23 cellular contexts compared by ENCODE assay signal in genomic region chrX:11424903-11425674, GRCh38.
DNase-seq lines count a peak whose midpoint lies in the region; ATAC-seq, FAIRE-seq and TF ChIP-seq lines count a peak whose summit lies in the region.
"Had no signal": no experiment of that assay in that cellular context is flagged by ENCODE, and none has a peak within 500 bp of the region (broad histone marks: within the 10 kb centered on the region; RNA-seq: fewer than 3 reads in every experiment).

No MANE protein-coding gene starts in this region.

- TF ChIP-seq POLR2A in K562 (conservative IDR thresholded peaks at IDR 0.05) (no peak), thyroid gland (IDR thresholded peaks at IDR 0.05) (no peak), uterus (IDR thresholded peaks at IDR 0.05) (no peak)

- H3K9me3 ChIP-seq in K562 (replicated peaks; ENCODE audit: control insufficient read depth, insufficient read depth, low read depth, low read length) (no peaks in the 10 kb centered on the region), muscle layer of duodenum (ENCODE audit: control insufficient read depth in 1 of 2, low read length in 2 of 2) (no peaks in the 10 kb centered on the region), thyroid gland (no peaks in the 10 kb centered on the region), A673 (ENCODE audit: low read depth, low read length, poor library complexity, severe bottlenecking) (no peaks in the 10 kb centered on the region), uterus (no peaks in the 10 kb centered on the region)

- WGBS in K562 (ENCODE audit: insufficient coverage, low coverage, missing lambda C conversion rate): 2% methylated on average over 7 of the region's 7 CpGs
- WGBS in thyroid gland, 2 donors: 54 to 64% methylated on average over 7 of the region's 7 CpGs

- in situ Hi-C loops in K562 (cut with MboI): no loop called here

- H3K27ac ChIP-seq in K562 (ENCODE audit: extremely low read depth, low read depth, low read length) (peak overlapping the region; percentile 92), muscle layer of duodenum (ENCODE audit: low read length) (peak overlapping the region; percentile 36), thyroid gland (peak overlapping the region in 2 of 3 donors; percentile 88 to 96), A673 (ENCODE audit: low read depth, low read length, poor library complexity, severe bottlenecking) (no peak overlapping the region), uterus (no peak overlapping the region)

- TF ChIP-seq CTCF in LNCaP clone FGC (IDR thresholded peaks at IDR 0.05; ENCODE audit: control insufficient read depth, extremely low read depth, insufficient read depth) (no peak), K562 (IDR thresholded peaks at IDR 0.05 in 2 of 3, conservative IDR thresholded peaks at IDR 0.05 in 1 of 3; ENCODE audit: insufficient read depth in 2 of 3, low read depth in 1 of 3, low read length in 3 of 3) (no peak), thyroid gland (IDR thresholded peaks at IDR 0.05) (no peak), A673 (conservative IDR thresholded peaks at IDR 0.05; ENCODE audit: low read depth, low read length) (no peak), uterus (IDR thresholded peaks at IDR 0.05) (no peak)

- CTCF ChIA-PET in K562 (lab: Yijun Ruan, JAX; ENCODE audit: low intra/inter-chr PET ratio): no interaction called here
- CTCF ChIA-PET in A673 (lab: Charles Lee): no interaction called here

- FAIRE-seq in K562 (lab: Jason Lieb, UNC): no peak
- no peak for FAIRE-seq in GM19239 (lab: Jason Lieb, UNC)
- FAIRE-seq: G401.6, GM12892, HTR-8/SVneo had no signal

- DNase-seq in LNCaP clone FGC (ENCODE audit: low read depth) (no peak), K562 (ENCODE audit: extremely low read depth in 1 of 4, low spot score in 3 of 4) (no peak), thyroid gland (no peak), A673 (ENCODE audit: low spot score) (no peak), uterus (no peak), GM19239 (ENCODE audit: insufficient read length, low spot score) (no peak)
- DNase-seq: Calu3; CD8-positive, alpha-beta T cell; DMS153; Karpas-422; NCI-H1092; NCI-H1436; NCI-H187 treated with DMSO at 0.1 percent for 48 hours; NCI-H2227 treated with DMSO at 0.1 percent for 48 hours; NCI-H510A; NCI-H748 treated with DMSO at 0.1 percent for 48 hours had no signal

- no peaks in the 10 kb centered on the region for H4K20me1 ChIP-seq in K562 (replicated peaks; ENCODE audit: control insufficient read depth, insufficient read depth, low read length)

- BruUV-seq in K562 (replicated peaks; lab: Mats Ljungman, UMichigan) (no TSS peak), A673 (replicated peaks; lab: Mats Ljungman, UMichigan) (no TSS peak)

- H2AFZ ChIP-seq in K562 (ENCODE audit: low read depth, low read length): peak overlapping the region; percentile 0; the same call in 1 of the 2 replicates

- no peak for TF ChIP-seq EP300 in K562 (IDR thresholded peaks at IDR 0.05; ENCODE audit: low read length)

- POLR2A ChIA-PET in K562 (lab: Yijun Ruan, JAX) (interaction anchor here (0.6 to 2.0 kb wide), 8 partner anchors 12 to 71 kb away, joined by 3 to 10 read pairs (median 4); no protein-coding TSS in a partner anchor), A673 (lab: Charles Lee; ENCODE audit: low non-redundant PET) (no interaction called here)

- no peaks in the 10 kb centered on the region for H3K27me3 ChIP-seq in K562 (ENCODE audit: control insufficient read depth in 2 of 2, insufficient read depth in 2 of 2, low read length in 2 of 2)
- no peaks in the 10 kb centered on the region for H3K27me3 ChIP-seq in muscle layer of duodenum (ENCODE audit: low read depth, low read length)
- H3K27me3 ChIP-seq in thyroid gland: no peaks in the 10 kb centered on the region
- peaks cover 21% of the 10 kb centered on the region for H3K27me3 ChIP-seq in A673 (replicated peaks; ENCODE audit: insufficient read depth, low read depth, low read length, poor library complexity)
- H3K27me3 ChIP-seq in uterus: no peaks in the 10 kb centered on the region

- no peaks in the 10 kb centered on the region for H3K9me1 ChIP-seq in K562 (ENCODE audit: control insufficient read depth, insufficient read depth, low read length)

- H3K36me3 ChIP-seq in K562 (ENCODE audit: control insufficient read depth, insufficient read depth, low read length) (peaks cover 21% of the 10 kb centered on the region; the same call in 2 of the 3 replicates), muscle layer of duodenum (ENCODE audit: control insufficient read depth in 1 of 2, insufficient read depth in 2 of 2, low read length in 2 of 2) (no peaks in the 10 kb centered on the region), thyroid gland (no peaks in the 10 kb centered on the region), A673 (ENCODE audit: insufficient read depth, low read length, poor library complexity, severe bottlenecking) (no peaks in the 10 kb centered on the region), uterus (no peaks in the 10 kb centered on the region)
- H3K36me3 ChIP-seq: BLaER1 treated with 17β-estradiol and CSF1 and Interleukin-3, amounts not matched to agents 10 nM and 100 nM had no signal

- no peak for TF ChIP-seq RAD21 in K562 (CRISPR knock-in tag; conservative IDR thresholded peaks at IDR 0.05 in 1 of 2, IDR thresholded peaks at IDR 0.05 in 1 of 2)

- H3K79me2 ChIP-seq in K562 (ENCODE audit: control insufficient read depth, insufficient read depth, low read length): peaks cover 81% of the 10 kb centered on the region

- no peak for ATAC-seq in K562
- ATAC-seq: CD8-positive, alpha-beta T cell; Panc1; SK-N-SH treated with all-trans-retinoic acid at 6 μM for 48 hours had no signal

- H3K4me1 ChIP-seq in K562 (replicated peaks in 1 of 2; ENCODE audit: control insufficient read depth in 2 of 2, insufficient read depth in 2 of 2, low read length in 2 of 2): peaks cover 14 to 55% of the 10 kb centered on the region in 2 experiments
- H3K4me1 ChIP-seq in muscle layer of duodenum (ENCODE audit: control insufficient read depth in 1 of 2, insufficient read depth in 2 of 2, low read length in 2 of 2): peaks cover 6 to 7% of the 10 kb centered on the region in 2 donors
- peaks cover 16 to 19% of the 10 kb centered on the region in 2 donors for H3K4me1 ChIP-seq in thyroid gland
- H3K4me1 ChIP-seq in A673 (ENCODE audit: insufficient read depth, low read length, poor library complexity, severe bottlenecking): no peaks in the 10 kb centered on the region
- no peaks in the 10 kb centered on the region for H3K4me1 ChIP-seq in uterus

- H3K4me2 ChIP-seq in K562 (ENCODE audit: insufficient read depth, low read length): peak overlapping the region; percentile 96
- H3K4me2 ChIP-seq: BLaER1 treated with 17β-estradiol and CSF1 and Interleukin-3, amounts not matched to agents 10 nM and 100 nM had no signal

- H3K4me3 ChIP-seq in LNCaP clone FGC (ENCODE audit: low read depth, low read length): peak overlapping the region; percentile 75
- H3K4me3 ChIP-seq in K562: peak overlapping the region; percentile 74
- H3K4me3 ChIP-seq in muscle layer of duodenum (ENCODE audit: low read depth in 1 of 2, low read length in 2 of 2): no peak overlapping the region
- peak overlapping the region in 1 of 3 donors; percentile 3 for H3K4me3 ChIP-seq in thyroid gland (replicated peaks in 1 of 3)
- H3K4me3 ChIP-seq in A673 (ENCODE audit: low read depth, low read length, poor library complexity, severe bottlenecking): no peak overlapping the region
- no peak overlapping the region for H3K4me3 ChIP-seq in uterus
- H3K4me3 ChIP-seq: BLaER1 treated with 17β-estradiol and CSF1 and Interleukin-3, amounts not matched to agents 10 nM and 100 nM had no signal

- intact Hi-C loops in K562 (cut with micrococcal nuclease): no loop called here
- intact Hi-C loops in thyroid gland (cut with DNase I): no loop called here
- intact Hi-C loops in A673 (cut with micrococcal nuclease; ENCODE audit: unreplicated experiment): no loop called here
- intact Hi-C loops in uterus (cut with DNase I; ENCODE audit: low total_unique reads): no loop called here

- peak overlapping the region in 1 of 2 experiments; percentile 92; a peak in 2 of 4 replicates for H3K9ac ChIP-seq in K562 (ENCODE audit: insufficient read depth in 1 of 2, low read depth in 2 of 2, low read length in 2 of 2)
- H3K9ac ChIP-seq: BLaER1 treated with 17β-estradiol and CSF1 and Interleukin-3, amounts not matched to agents 10 nM and 100 nM had no signal

TF ChIP-seq in K562, 482 proteins besides CTCF, POLR2A, EP300 and RAD21 (continues in another document):
- TF ChIP-seq POLR2G (IDR thresholded peaks at IDR 0.05; ENCODE audit: low read depth, low read length) (peak; percentile 11; the same call in 1 of the 2 replicates), ZNF347 (CRISPR knock-in tag; IDR thresholded peaks at IDR 0.05; ENCODE audit: low read depth) (no peak), SOX6 (IDR thresholded peaks at IDR 0.05) (0 out of 2 replicates have a peak, but pooled peaks have one; percentile 7), HDAC8 (tag; IDR thresholded peaks at IDR 0.05) (no peak), MAFF (IDR thresholded peaks at IDR 0.05; ENCODE audit: low read length) (no peak)
- TF ChIP-seq, protein P1, sequence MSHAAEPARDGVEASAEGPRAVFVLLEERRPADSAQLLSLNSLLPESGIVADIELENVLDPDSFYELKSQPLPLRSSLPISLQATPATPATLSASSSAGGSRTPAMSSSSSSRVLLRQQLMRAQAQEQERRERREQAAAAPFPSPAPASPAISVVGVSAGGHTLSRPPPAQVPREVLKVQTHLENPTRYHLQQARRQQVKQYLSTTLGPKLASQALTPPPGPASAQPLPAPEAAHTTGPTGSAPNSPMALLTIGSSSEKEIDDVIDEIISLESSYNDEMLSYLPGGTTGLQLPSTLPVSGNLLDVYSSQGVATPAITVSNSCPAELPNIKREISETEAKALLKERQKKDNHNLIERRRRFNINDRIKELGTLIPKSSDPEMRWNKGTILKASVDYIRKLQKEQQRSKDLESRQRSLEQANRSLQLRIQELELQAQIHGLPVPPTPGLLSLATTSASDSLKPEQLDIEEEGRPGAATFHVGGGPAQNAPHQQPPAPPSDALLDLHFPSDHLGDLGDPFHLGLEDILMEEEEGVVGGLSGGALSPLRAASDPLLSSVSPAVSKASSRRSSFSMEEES (CRISPR knock-in tag; IDR thresholded peaks at IDR 0.05): peak; percentile 71
- TF ChIP-seq, protein P2, sequence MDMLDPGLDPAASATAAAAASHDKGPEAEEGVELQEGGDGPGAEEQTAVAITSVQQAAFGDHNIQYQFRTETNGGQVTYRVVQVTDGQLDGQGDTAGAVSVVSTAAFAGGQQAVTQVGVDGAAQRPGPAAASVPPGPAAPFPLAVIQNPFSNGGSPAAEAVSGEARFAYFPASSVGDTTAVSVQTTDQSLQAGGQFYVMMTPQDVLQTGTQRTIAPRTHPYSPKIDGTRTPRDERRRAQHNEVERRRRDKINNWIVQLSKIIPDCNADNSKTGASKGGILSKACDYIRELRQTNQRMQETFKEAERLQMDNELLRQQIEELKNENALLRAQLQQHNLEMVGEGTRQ (CRISPR knock-in tag; IDR thresholded peaks at IDR 0.05): peak; percentile 68

Comparison
In these comparisons a context has a peak if more than half of its experiments do, and no peak if none do; other contexts are left out.
1. H3K4me3 ChIP-seq: peak in LNCaP clone FGC (single experiment) and K562 (single experiment); none in muscle layer of duodenum (0 of 2), A673 (single experiment) and uterus (0 of 2).
2. H3K27ac ChIP-seq: peak in K562 (single experiment), muscle layer of duodenum (single experiment) and thyroid gland (2 of 3); none in A673 (single experiment) and uterus (0 of 2).